In the genomic region with DNA sequence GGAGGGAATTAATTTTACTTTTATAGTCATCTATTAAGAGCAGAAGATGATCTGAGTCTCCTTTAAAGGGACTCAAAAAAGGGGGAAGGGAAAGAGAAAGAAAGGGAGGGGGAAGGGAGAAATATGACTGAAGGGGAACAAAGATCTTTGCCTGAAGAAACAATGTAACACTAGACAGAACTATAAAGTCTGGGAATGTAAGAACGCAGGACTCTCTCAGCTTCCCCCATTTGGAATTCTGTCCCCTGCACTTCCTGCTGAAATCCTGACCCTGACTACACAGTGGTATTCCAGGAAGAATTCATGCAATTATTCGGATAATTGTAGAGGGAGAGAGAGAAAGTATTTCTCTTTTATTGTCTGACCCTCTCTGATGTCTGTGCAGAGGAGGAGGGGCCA, we compare ENCODE assay signal across 3 cellular contexts.
TF ChIP-seq lines count a peak whose summit lies in the region.

No MANE protein-coding gene starts in this region.

TF ChIP-seq in SK-N-SH, 30 proteins besides CTCF, POLR2A, EP300 and RAD21 (continued from another document):
- TF ChIP-seq, protein P1, sequence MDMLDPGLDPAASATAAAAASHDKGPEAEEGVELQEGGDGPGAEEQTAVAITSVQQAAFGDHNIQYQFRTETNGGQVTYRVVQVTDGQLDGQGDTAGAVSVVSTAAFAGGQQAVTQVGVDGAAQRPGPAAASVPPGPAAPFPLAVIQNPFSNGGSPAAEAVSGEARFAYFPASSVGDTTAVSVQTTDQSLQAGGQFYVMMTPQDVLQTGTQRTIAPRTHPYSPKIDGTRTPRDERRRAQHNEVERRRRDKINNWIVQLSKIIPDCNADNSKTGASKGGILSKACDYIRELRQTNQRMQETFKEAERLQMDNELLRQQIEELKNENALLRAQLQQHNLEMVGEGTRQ (IDR thresholded peaks at IDR 0.05; ENCODE audit: borderline replicate concordance, low read depth, low read length) = no peak
- TF ChIP-seq, protein P2, sequence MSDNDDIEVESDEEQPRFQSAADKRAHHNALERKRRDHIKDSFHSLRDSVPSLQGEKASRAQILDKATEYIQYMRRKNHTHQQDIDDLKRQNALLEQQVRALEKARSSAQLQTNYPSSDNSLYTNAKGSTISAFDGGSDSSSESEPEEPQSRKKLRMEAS (IDR thresholded peaks at IDR 0.05; ENCODE audit: low read depth) = no peak
- TF ChIP-seq FOSL2 (IDR thresholded peaks at IDR 0.05; ENCODE audit: borderline replicate concordance, low read depth) (no peak), CHD2 (IDR thresholded peaks at IDR 0.05; ENCODE audit: low read length, partially characterized antibody) (no peak), TCF12 (IDR thresholded peaks at IDR 0.05) (no peak), SIN3A (IDR thresholded peaks at IDR 0.05; ENCODE audit: borderline replicate concordance, low read depth, low read length) (no peak), JUND (IDR thresholded peaks at IDR 0.05) (no peak)
- TF ChIP-seq, protein P3, sequence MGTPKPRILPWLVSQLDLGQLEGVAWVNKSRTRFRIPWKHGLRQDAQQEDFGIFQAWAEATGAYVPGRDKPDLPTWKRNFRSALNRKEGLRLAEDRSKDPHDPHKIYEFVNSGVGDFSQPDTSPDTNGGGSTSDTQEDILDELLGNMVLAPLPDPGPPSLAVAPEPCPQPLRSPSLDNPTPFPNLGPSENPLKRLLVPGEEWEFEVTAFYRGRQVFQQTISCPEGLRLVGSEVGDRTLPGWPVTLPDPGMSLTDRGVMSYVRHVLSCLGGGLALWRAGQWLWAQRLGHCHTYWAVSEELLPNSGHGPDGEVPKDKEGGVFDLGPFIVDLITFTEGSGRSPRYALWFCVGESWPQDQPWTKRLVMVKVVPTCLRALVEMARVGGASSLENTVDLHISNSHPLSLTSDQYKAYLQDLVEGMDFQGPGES (IDR thresholded peaks at IDR 0.05; ENCODE audit: low read depth, low read length) = no peak

TF ChIP-seq in SK-N-SH treated with all-trans-retinoic acid at 6 μM for 48 hours, 23 proteins besides CTCF, POLR2A, EP300 and RAD21 (continued from another document):
- TF ChIP-seq, protein P4, sequence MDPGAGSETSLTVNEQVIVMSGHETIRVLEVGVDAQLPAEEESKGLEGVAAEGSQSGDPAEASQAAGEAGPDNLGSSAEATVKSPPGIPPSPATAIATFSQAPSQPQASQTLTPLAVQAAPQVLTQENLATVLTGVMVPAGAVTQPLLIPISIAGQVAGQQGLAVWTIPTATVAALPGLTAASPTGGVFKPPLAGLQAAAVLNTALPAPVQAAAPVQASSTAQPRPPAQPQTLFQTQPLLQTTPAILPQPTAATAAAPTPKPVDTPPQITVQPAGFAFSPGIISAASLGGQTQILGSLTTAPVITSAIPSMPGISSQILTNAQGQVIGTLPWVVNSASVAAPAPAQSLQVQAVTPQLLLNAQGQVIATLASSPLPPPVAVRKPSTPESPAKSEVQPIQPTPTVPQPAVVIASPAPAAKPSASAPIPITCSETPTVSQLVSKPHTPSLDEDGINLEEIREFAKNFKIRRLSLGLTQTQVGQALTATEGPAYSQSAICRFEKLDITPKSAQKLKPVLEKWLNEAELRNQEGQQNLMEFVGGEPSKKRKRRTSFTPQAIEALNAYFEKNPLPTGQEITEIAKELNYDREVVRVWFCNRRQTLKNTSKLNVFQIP (CRISPR knock-in tag; IDR thresholded peaks at IDR 0.05; ENCODE audit: borderline replicate concordance, low read depth) = no peak
- TF ChIP-seq SNAI2 (CRISPR knock-in tag; IDR thresholded peaks at IDR 0.05) (no peak), TOX (CRISPR knock-in tag; IDR thresholded peaks at IDR 0.05; ENCODE audit: borderline replicate concordance) (no peak), ZFP3 (CRISPR knock-in tag; IDR thresholded peaks at IDR 0.05) (no peak)
- TF ChIP-seq, protein P5, sequence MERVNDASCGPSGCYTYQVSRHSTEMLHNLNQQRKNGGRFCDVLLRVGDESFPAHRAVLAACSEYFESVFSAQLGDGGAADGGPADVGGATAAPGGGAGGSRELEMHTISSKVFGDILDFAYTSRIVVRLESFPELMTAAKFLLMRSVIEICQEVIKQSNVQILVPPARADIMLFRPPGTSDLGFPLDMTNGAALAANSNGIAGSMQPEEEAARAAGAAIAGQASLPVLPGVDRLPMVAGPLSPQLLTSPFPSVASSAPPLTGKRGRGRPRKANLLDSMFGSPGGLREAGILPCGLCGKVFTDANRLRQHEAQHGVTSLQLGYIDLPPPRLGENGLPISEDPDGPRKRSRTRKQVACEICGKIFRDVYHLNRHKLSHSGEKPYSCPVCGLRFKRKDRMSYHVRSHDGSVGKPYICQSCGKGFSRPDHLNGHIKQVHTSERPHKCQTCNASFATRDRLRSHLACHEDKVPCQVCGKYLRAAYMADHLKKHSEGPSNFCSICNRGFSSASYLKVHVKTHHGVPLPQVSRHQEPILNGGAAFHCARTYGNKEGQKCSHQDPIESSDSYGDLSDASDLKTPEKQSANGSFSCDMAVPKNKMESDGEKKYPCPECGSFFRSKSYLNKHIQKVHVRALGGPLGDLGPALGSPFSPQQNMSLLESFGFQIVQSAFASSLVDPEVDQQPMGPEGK (CRISPR knock-in tag; IDR thresholded peaks at IDR 0.05; ENCODE audit: borderline replicate concordance) = no peak

TF ChIP-seq in HEK293, 187 proteins besides CTCF, POLR2A, EP300 and RAD21 (continues in another document):
- TF ChIP-seq, protein P6, sequence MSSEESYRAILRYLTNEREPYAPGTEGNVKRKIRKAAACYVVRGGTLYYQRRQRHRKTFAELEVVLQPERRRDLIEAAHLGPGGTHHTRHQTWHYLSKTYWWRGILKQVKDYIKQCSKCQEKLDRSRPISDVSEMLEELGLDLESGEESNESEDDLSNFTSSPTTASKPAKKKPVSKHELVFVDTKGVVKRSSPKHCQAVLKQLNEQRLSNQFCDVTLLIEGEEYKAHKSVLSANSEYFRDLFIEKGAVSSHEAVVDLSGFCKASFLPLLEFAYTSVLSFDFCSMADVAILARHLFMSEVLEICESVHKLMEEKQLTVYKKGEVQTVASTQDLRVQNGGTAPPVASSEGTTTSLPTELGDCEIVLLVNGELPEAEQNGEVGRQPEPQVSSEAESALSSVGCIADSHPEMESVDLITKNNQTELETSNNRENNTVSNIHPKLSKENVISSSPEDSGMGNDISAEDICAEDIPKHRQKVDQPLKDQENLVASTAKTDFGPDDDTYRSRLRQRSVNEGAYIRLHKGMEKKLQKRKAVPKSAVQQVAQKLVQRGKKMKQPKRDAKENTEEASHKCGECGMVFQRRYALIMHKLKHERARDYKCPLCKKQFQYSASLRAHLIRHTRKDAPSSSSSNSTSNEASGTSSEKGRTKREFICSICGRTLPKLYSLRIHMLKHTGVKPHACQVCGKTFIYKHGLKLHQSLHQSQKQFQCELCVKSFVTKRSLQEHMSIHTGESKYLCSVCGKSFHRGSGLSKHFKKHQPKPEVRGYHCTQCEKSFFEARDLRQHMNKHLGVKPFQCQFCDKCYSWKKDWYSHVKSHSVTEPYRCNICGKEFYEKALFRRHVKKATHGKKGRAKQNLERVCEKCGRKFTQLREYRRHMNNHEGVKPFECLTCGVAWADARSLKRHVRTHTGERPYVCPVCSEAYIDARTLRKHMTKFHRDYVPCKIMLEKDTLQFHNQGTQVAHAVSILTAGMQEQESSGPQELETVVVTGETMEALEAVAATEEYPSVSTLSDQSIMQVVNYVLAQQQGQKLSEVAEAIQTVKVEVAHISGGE (tag by site-specific recombination; conservative IDR thresholded peaks at IDR 0.05; ENCODE audit: low read depth) = peak; percentile 67
- TF ChIP-seq ZNF394 (tag by site-specific recombination; IDR thresholded peaks at IDR 0.05; ENCODE audit: borderline replicate concordance) (peak; percentile 31; the same call in 1 of the 2 replicates), ZNF335 (tag by site-specific recombination; conservative IDR thresholded peaks at IDR 0.05) (peak; percentile 29), ZNF843 (tag by site-specific recombination; IDR thresholded peaks at IDR 0.05) (0 out of 2 replicates have a peak, but pooled peaks have one; percentile 39), ZNF600 (tag by site-specific recombination; IDR thresholded peaks at IDR 0.05) (0 out of 2 replicates have a peak, but pooled peaks have one; percentile 5), KLF7 (tag by site-specific recombination; IDR thresholded peaks at IDR 0.05; ENCODE audit: borderline replicate concordance) (0 out of 2 replicates have a peak, but pooled peaks have one; percentile 56), SP7 (tag by site-specific recombination; IDR thresholded peaks at IDR 0.05) (0 out of 2 replicates have a peak, but pooled peaks have one; percentile 10), IKZF3 (tag by site-specific recombination; IDR thresholded peaks at IDR 0.05) (peak; percentile 89), ZNF404 (tag by site-specific recombination; IDR thresholded peaks at IDR 0.05) (no peak; the same call in 1 of the 2 replicates), ZNF596 (tag by site-specific recombination; IDR thresholded peaks at IDR 0.05) (peak; percentile 69), ZNF426 (tag by site-specific recombination; IDR thresholded peaks at IDR 0.05) (no peak), MZF1 (tag by site-specific recombination; IDR thresholded peaks at IDR 0.05; ENCODE audit: borderline replicate concordance) (peak; percentile 90), ZNF266 (tag by site-specific recombination; IDR thresholded peaks at IDR 0.05; ENCODE audit: low read depth) (no peak)
- TF ChIP-seq, protein P7, sequence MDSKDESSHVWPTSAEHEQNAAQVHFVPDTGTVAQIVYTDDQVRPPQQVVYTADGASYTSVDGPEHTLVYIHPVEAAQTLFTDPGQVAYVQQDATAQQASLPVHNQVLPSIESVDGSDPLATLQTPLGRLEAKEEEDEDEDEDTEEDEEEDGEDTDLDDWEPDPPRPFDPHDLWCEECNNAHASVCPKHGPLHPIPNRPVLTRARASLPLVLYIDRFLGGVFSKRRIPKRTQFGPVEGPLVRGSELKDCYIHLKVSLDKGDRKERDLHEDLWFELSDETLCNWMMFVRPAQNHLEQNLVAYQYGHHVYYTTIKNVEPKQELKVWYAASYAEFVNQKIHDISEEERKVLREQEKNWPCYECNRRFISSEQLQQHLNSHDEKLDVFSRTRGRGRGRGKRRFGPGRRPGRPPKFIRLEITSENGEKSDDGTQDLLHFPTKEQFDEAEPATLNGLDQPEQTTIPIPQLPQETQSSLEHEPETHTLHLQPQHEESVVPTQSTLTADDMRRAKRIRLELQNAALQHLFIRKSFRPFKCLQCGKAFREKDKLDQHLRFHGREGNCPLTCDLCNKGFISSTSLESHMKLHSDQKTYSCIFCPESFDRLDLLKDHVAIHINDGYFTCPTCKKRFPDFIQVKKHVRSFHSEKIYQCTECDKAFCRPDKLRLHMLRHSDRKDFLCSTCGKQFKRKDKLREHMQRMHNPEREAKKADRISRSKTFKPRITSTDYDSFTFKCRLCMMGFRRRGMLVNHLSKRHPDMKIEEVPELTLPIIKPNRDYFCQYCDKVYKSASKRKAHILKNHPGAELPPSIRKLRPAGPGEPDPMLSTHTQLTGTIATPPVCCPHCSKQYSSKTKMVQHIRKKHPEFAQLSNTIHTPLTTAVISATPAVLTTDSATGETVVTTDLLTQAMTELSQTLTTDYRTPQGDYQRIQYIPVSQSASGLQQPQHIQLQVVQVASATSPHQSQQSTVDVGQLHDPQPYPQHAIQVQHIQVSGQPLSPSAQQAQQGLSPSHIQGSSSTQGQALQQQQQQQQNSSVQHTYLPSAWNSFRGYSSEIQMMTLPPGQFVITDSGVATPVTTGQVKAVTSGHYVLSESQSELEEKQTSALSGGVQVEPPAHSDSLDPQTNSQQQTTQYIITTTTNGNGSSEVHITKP (tag by site-specific recombination; IDR thresholded peaks at IDR 0.05) = peak; percentile 73
- TF ChIP-seq, protein P8, sequence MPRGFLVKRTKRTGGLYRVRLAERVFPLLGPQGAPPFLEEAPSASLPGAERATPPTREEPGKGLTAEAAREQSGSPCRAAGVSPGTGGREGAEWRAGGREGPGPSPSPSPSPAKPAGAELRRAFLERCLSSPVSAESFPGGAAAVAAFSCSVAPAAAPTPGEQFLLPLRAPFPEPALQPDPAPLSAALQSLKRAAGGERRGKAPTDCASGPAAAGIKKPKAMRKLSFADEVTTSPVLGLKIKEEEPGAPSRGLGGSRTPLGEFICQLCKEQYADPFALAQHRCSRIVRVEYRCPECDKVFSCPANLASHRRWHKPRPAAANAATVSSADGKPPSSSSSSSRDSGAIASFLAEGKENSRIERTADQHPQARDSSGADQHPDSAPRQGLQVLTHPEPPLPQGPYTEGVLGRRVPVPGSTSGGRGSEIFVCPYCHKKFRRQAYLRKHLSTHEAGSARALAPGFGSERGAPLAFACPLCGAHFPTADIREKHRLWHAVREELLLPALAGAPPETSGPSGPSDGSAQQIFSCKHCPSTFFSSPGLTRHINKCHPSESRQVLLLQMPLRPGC (tag by site-specific recombination; IDR thresholded peaks at IDR 0.05) = peak; percentile 22; the same call in 1 of the 2 replicates
- TF ChIP-seq, protein P9, sequence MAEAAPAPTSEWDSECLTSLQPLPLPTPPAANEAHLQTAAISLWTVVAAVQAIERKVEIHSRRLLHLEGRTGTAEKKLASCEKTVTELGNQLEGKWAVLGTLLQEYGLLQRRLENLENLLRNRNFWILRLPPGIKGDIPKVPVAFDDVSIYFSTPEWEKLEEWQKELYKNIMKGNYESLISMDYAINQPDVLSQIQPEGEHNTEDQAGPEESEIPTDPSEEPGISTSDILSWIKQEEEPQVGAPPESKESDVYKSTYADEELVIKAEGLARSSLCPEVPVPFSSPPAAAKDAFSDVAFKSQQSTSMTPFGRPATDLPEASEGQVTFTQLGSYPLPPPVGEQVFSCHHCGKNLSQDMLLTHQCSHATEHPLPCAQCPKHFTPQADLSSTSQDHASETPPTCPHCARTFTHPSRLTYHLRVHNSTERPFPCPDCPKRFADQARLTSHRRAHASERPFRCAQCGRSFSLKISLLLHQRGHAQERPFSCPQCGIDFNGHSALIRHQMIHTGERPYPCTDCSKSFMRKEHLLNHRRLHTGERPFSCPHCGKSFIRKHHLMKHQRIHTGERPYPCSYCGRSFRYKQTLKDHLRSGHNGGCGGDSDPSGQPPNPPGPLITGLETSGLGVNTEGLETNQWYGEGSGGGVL (tag by site-specific recombination; IDR thresholded peaks at IDR 0.05) = peak; percentile 53
- TF ChIP-seq, protein P10, sequence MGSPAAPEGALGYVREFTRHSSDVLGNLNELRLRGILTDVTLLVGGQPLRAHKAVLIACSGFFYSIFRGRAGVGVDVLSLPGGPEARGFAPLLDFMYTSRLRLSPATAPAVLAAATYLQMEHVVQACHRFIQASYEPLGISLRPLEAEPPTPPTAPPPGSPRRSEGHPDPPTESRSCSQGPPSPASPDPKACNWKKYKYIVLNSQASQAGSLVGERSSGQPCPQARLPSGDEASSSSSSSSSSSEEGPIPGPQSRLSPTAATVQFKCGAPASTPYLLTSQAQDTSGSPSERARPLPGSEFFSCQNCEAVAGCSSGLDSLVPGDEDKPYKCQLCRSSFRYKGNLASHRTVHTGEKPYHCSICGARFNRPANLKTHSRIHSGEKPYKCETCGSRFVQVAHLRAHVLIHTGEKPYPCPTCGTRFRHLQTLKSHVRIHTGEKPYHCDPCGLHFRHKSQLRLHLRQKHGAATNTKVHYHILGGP (tag by site-specific recombination; IDR thresholded peaks at IDR 0.05) = peak; percentile 67
- TF ChIP-seq, protein P11, sequence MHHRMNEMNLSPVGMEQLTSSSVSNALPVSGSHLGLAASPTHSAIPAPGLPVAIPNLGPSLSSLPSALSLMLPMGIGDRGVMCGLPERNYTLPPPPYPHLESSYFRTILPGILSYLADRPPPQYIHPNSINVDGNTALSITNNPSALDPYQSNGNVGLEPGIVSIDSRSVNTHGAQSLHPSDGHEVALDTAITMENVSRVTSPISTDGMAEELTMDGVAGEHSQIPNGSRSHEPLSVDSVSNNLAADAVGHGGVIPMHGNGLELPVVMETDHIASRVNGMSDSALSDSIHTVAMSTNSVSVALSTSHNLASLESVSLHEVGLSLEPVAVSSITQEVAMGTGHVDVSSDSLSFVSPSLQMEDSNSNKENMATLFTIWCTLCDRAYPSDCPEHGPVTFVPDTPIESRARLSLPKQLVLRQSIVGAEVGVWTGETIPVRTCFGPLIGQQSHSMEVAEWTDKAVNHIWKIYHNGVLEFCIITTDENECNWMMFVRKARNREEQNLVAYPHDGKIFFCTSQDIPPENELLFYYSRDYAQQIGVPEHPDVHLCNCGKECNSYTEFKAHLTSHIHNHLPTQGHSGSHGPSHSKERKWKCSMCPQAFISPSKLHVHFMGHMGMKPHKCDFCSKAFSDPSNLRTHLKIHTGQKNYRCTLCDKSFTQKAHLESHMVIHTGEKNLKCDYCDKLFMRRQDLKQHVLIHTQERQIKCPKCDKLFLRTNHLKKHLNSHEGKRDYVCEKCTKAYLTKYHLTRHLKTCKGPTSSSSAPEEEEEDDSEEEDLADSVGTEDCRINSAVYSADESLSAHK (tag by site-specific recombination; IDR thresholded peaks at IDR 0.05) = peak; percentile 24; the same call in 1 of the 2 replicates
